In the genomic region with DNA sequence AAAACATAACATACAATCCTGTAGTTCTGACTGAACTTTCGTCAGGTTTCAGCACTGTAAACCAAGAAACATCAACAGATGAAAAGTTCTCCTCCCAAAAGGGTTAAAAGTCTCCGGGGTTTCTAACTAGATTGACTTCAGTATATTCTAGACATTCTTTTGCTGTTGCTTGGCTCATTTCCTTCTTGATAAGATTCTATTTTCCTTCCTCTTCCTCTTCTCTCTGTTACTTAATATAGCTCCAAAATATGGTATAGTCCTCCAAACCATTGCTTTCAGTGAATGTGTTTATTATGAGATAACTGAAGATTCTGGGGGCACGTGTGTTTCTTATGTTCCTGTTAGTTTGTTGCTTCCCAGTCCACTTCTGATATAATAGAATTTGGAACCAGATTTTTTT, we compare ENCODE assay signal across 1 cellular context.
TF ChIP-seq lines count a peak whose summit lies in the region.

No MANE protein-coding gene starts in this region.

TF ChIP-seq in A549, 52 proteins besides CTCF, POLR2A, EP300 and RAD21:
- no peak for TF ChIP-seq FOSL2 (IDR thresholded peaks at IDR 0.05)
- no peak for TF ChIP-seq FOSL2 (CRISPR knock-in tag; IDR thresholded peaks at IDR 0.05)
- TF ChIP-seq CBX2 (IDR thresholded peaks at IDR 0.05; ENCODE audit: borderline replicate concordance, low read depth), result no peak
- TF ChIP-seq, protein P1, sequence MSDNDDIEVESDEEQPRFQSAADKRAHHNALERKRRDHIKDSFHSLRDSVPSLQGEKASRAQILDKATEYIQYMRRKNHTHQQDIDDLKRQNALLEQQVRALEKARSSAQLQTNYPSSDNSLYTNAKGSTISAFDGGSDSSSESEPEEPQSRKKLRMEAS (IDR thresholded peaks at IDR 0.05), result no peak
- TF ChIP-seq ZFP36 (IDR thresholded peaks at IDR 0.05; ENCODE audit: borderline replicate concordance, partially characterized antibody), result no peak
